ENCODE assay signal across 18 cellular contexts in the genomic region with DNA sequence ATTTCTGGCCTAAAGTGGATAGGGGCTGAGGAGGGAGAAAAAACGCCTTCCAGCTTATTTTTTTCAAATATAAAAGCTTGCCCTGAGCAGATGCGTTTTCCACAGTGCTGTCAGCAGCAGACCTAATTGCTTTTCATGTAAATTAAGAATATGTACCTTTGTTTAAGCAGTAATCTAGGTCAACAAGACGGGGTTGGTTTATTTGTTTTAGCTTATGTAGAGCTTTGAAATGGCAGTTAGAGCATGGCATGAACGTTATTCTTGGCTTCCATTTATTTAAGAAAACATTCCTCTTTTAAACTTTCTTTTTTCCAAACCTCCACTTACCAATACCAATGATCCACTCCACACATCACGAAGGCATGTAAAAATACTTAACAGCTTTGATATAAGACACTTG.
DNase-seq lines count a peak whose midpoint lies in the region; ATAC-seq and TF ChIP-seq lines count a peak whose summit lies in the region.
"Had no signal": no experiment of that assay in that cellular context is flagged by ENCODE, and none has a peak within 500 bp of the region (broad histone marks: within the 10 kb centered on the region; RNA-seq: fewer than 3 reads in every experiment).

No MANE protein-coding gene starts in this region.

- CTCF ChIA-PET in WTC11 (lab: Charles Lee): no interaction called here
- CTCF ChIA-PET in activated CD4-positive, alpha-beta T cell treated with anti-CD3 and anti-CD28 coated beads for 36 hours (lab: Charles Lee): interaction anchor here (0.7 kb wide), 1 partner anchor 728 kb away, joined by 3 read pairs; no protein-coding TSS in a partner anchor

- POLR2A ChIA-PET in WTC11 (lab: Charles Lee): interaction anchor here (0.5 kb wide), 1 partner anchor 1658 kb away, joined by 6 read pairs; no protein-coding TSS in a partner anchor
- POLR2A ChIA-PET in activated CD4-positive, alpha-beta T cell treated with anti-CD3 and anti-CD28 coated beads for 36 hours (lab: Charles Lee): interaction anchor here (0.6 kb wide), 1 partner anchor 51 kb away, joined by 3 read pairs; no protein-coding TSS in a partner anchor

- TF ChIP-seq CTCF in WTC11 (IDR thresholded peaks at IDR 0.05): no peak

- DNase-seq in NCI-H2196 (lab: John Stamatoyannopoulos, UW; ENCODE audit: unreplicated experiment) (peak; percentile 3), NCI-H2196 treated with DMSO at 0.1 percent for 48 hours (lab: John Stamatoyannopoulos, UW; ENCODE audit: unreplicated experiment) (no peak), NCI-H2029 (lab: John Stamatoyannopoulos, UW) (peak; percentile 42), WTC11 (ENCODE audit: low spot score) (no peak), smooth muscle cell of the brain vasculature (ENCODE audit: low read depth, low spot score) (peak; percentile 15), CD1c-positive myeloid dendritic cell (ENCODE audit: extremely low spot score) (no peak), NCI-H2227 treated with DMSO at 0.1 percent for 48 hours (lab: John Stamatoyannopoulos, UW) (no peak)
- DNase-seq in activated CD4-positive, alpha-beta T cell treated with anti-CD3 and anti-CD28 coated beads for 36 hours: no peak
- DNase-seq: activated CD4-positive, alpha-beta T cell treated with anti-CD3 and anti-CD28 coated beads, Interleukin-2, amount 50 U/mL, for 48 hours; activated naive CD4-positive, alpha-beta T cell; activated T-cell treated with anti-CD3 and anti-CD28 coated beads for 4 hours; endodermal cell; HCEC 1CT; head of caudate nucleus; left lung; NCI-H446; OCI-M1; SHP77 treated with DMSO at 0.1 percent for 48 hours had no signal

- H3K4me3 Mint-ChIP-seq in WTC11: no peak overlapping the region
- no peak overlapping the region for H3K4me3 Mint-ChIP-seq in activated CD4-positive, alpha-beta T cell treated with anti-CD3 and anti-CD28 coated beads for 36 hours
- H3K4me3 Mint-ChIP-seq: endodermal cell had no signal

- intact Hi-C loops in activated CD4-positive, alpha-beta T cell treated with anti-CD3 and anti-CD28 coated beads for 36 hours (cut with DNase I, micrococcal nuclease): no loop called here

- H3K27me3 Mint-ChIP-seq in WTC11 (ENCODE audit: low read depth): peaks cover 9% of the 10 kb centered on the region; the same call in 1 of the 2 replicates
- no peaks in the 10 kb centered on the region for H3K27me3 Mint-ChIP-seq in activated CD4-positive, alpha-beta T cell treated with anti-CD3 and anti-CD28 coated beads for 36 hours

- peak overlapping the region; percentile 8; the same call in 1 of the 2 replicates for H3K27ac Mint-ChIP-seq in WTC11
- H3K27ac Mint-ChIP-seq in activated CD4-positive, alpha-beta T cell treated with anti-CD3 and anti-CD28 coated beads for 36 hours: no peak overlapping the region
- H3K27ac Mint-ChIP-seq: endodermal cell had no signal

- peaks cover 25% of the 10 kb centered on the region for H3K9me3 Mint-ChIP-seq in WTC11
- H3K9me3 Mint-ChIP-seq in activated CD4-positive, alpha-beta T cell treated with anti-CD3 and anti-CD28 coated beads for 36 hours (ENCODE audit: low read depth): peaks cover 12% of the 10 kb centered on the region

- peaks cover 13% of the 10 kb centered on the region for H3K4me1 Mint-ChIP-seq in WTC11
- no peaks in the 10 kb centered on the region for H3K4me1 Mint-ChIP-seq in activated CD4-positive, alpha-beta T cell treated with anti-CD3 and anti-CD28 coated beads for 36 hours

- ATAC-seq in WTC11: no peak
- ATAC-seq in activated CD4-positive, alpha-beta T cell treated with anti-CD3 and anti-CD28 coated beads for 36 hours: no peak
- ATAC-seq: left lung had no signal

- peaks cover 18% of the 10 kb centered on the region for H3K36me3 Mint-ChIP-seq in WTC11
- no peaks in the 10 kb centered on the region for H3K36me3 Mint-ChIP-seq in activated CD4-positive, alpha-beta T cell treated with anti-CD3 and anti-CD28 coated beads for 36 hours (ENCODE audit: low read depth)

TF ChIP-seq in WTC11, 78 proteins besides CTCF, POLR2A, EP300 and RAD21:
- no peak for TF ChIP-seq GTF2I (CRISPR knock-in tag; conservative IDR thresholded peaks at IDR 0.05)
- TF ChIP-seq ZBTB21 (CRISPR knock-in tag; IDR thresholded peaks at IDR 0.05; ENCODE audit: borderline replicate concordance): no peak
- TF ChIP-seq, protein P1, sequence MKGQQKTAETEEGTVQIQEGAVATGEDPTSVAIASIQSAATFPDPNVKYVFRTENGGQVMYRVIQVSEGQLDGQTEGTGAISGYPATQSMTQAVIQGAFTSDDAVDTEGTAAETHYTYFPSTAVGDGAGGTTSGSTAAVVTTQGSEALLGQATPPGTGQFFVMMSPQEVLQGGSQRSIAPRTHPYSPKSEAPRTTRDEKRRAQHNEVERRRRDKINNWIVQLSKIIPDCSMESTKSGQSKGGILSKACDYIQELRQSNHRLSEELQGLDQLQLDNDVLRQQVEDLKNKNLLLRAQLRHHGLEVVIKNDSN (CRISPR knock-in tag; IDR thresholded peaks at IDR 0.05): no peak
- no peak for TF ChIP-seq MLX (CRISPR knock-in tag; IDR thresholded peaks at IDR 0.05)
- no peak for TF ChIP-seq PREB (CRISPR knock-in tag; IDR thresholded peaks at IDR 0.05; ENCODE audit: borderline replicate concordance)
- no peak for TF ChIP-seq TEAD1 (CRISPR knock-in tag; IDR thresholded peaks at IDR 0.05)
- no peak for TF ChIP-seq NFE2L1 (CRISPR knock-in tag; IDR thresholded peaks at IDR 0.05)
- no peak for TF ChIP-seq ZNF138 (CRISPR knock-in tag; conservative IDR thresholded peaks at IDR 0.05)
- TF ChIP-seq, protein P2, sequence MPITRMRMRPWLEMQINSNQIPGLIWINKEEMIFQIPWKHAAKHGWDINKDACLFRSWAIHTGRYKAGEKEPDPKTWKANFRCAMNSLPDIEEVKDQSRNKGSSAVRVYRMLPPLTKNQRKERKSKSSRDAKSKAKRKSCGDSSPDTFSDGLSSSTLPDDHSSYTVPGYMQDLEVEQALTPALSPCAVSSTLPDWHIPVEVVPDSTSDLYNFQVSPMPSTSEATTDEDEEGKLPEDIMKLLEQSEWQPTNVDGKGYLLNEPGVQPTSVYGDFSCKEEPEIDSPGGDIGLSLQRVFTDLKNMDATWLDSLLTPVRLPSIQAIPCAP (CRISPR knock-in tag; IDR thresholded peaks at IDR 0.05): no peak
- TF ChIP-seq GABPB1 (CRISPR knock-in tag; IDR thresholded peaks at IDR 0.05): no peak
- no peak for TF ChIP-seq ZNF512 (CRISPR knock-in tag; IDR thresholded peaks at IDR 0.05; ENCODE audit: borderline replicate concordance)
- TF ChIP-seq NFATC4 (CRISPR knock-in tag; IDR thresholded peaks at IDR 0.05): no peak
- TF ChIP-seq GRHL2 (CRISPR knock-in tag; IDR thresholded peaks at IDR 0.05; ENCODE audit: insufficient replicate concordance, severe bottlenecking): no peak
- TF ChIP-seq ZMAT4 (CRISPR knock-in tag; IDR thresholded peaks at IDR 0.05): no peak
- TF ChIP-seq PRRX2 (CRISPR knock-in tag; IDR thresholded peaks at IDR 0.05): no peak
- TF ChIP-seq NR3C1 (CRISPR knock-in tag; conservative IDR thresholded peaks at IDR 0.05; ENCODE audit: low read depth): no peak
- TF ChIP-seq ZNF263 (CRISPR knock-in tag; IDR thresholded peaks at IDR 0.05; ENCODE audit: low read depth): no peak

Comparison
In these comparisons a context has a peak if more than half of its experiments do, and no peak if none do; other contexts are left out.
1. DNase-seq: peak in NCI-H2196 (single experiment), NCI-H2029 (single experiment) and smooth muscle cell of the brain vasculature (single experiment); none in NCI-H2196 treated with DMSO at 0.1 percent for 48 hours (single experiment), WTC11 (single experiment), activated CD4-positive, alpha-beta T cell treated with anti-CD3 and anti-CD28 coated beads for 36 hours (single experiment), CD1c-positive myeloid dendritic cell (single experiment) and NCI-H2227 treated with DMSO at 0.1 percent for 48 hours (single experiment).